15 cellular contexts compared by ENCODE assay signal in the genomic region with DNA sequence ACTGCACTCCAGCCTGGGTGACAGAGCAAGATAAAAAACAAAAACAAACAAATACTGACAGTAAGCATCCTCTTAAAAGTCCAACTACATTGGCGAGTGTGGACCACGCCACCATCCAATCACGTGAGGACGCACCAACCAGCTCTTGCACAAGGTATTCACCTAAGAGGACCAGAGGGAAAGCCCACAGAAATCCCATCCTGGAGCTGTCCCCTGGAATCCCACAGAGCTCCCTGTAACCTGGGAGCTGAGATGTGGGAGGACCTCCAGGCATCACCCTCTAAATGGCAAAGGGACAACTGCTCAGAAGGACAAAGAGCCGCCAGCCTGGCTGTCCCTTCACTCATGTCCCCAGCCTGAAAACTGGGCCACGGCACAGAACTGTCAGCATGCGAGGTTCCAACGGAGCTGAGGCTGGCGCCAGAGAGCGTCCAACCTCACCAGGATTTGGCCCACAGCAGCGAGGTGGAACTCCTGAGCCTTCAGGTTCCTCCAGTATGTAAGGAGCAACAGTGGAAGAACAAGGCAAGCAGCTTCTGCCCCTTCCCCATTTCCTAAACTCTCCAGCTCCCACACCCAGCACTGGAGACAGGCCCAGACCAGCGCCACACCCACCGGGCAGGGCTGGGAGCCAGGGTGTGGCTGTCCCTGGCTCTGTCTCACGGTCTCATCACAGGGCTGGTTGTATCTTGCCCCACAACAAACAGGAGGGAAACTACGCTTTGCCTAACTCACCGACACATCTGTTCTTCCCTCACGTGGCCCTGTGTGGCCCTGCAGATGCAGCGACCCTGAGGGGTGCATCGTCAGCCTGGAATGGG. TPM values are rescaled to one million over a fixed set of nuclear protein-coding genes. Genes with fewer than 3 reads are reported as not detected.
DNase-seq lines count a peak whose midpoint lies in the region; ATAC-seq, FAIRE-seq and TF ChIP-seq lines count a peak whose summit lies in the region.
"Had no signal": no experiment of that assay in that cellular context is flagged by ENCODE, and none has a peak within 500 bp of the region (broad histone marks: within the 10 kb centered on the region; RNA-seq: fewer than 3 reads in every experiment).

No MANE protein-coding gene starts in this region.

- no peak overlapping the region for H3K4me3 ChIP-seq in right lobe of liver
- no peak overlapping the region for H3K4me3 ChIP-seq in HepG2 (replicated peaks in 1 of 3; ENCODE audit: insufficient read depth in 1 of 3, low read depth in 2 of 3, low read length in 3 of 3)
- no peak overlapping the region for H3K4me3 ChIP-seq in lower lobe of right lung
- H3K4me3 ChIP-seq: dorsolateral prefrontal cortex had no signal

- H2AFZ ChIP-seq in HepG2 (ENCODE audit: low read length) = no peak overlapping the region

- no peak for FAIRE-seq in HepG2 (lab: Jason Lieb, UNC)

- in situ Hi-C loops in HepG2 (cut with HindIII; ENCODE audit: extremely low pct_ligation_motif_present, low pct_unique_long_range_greater_than_20kb) = no loop called here

- no TSS peak for BruUV-seq in HepG2 (replicated peaks; lab: Mats Ljungman, UMichigan)

- TF ChIP-seq POLR2A in right lobe of liver (IDR thresholded peaks at IDR 0.05) (no peak), HepG2 (IDR thresholded peaks at IDR 0.05; ENCODE audit: insufficient read depth in 1 of 2, low read depth in 2 of 2, low read length in 2 of 2) (no peak)

- ATAC-seq in right lobe of liver = peak in 3 of 4 donors; percentile 19 to 56 (median 38)
- ATAC-seq in HepG2 = no peak
- no peak for ATAC-seq in lower lobe of right lung

- TF ChIP-seq CTCF in right lobe of liver (IDR thresholded peaks at IDR 0.05) (no peak), HepG2 (CRISPR knock-in tag; IDR thresholded peaks at IDR 0.05) (no peak), lower lobe of right lung (IDR thresholded peaks at IDR 0.05) (no peak)

- H3K27me3 ChIP-seq in right lobe of liver = no peaks in the 10 kb centered on the region
- H3K27me3 ChIP-seq in HepG2 (ENCODE audit: control insufficient read depth in 1 of 2, insufficient read depth in 2 of 2, low read length in 2 of 2) = no peaks in the 10 kb centered on the region
- H3K27me3 ChIP-seq in lower lobe of right lung (ENCODE audit: low read depth) = no peaks in the 10 kb centered on the region
- H3K27me3 ChIP-seq: dorsolateral prefrontal cortex had no signal

- POLR2A ChIA-PET in HepG2 (lab: Yijun Ruan, JAX) = no interaction called here

- no peak for TF ChIP-seq RAD21 in HepG2 (CRISPR knock-in tag; IDR thresholded peaks at IDR 0.05)

- H3K79me2 ChIP-seq in HepG2 (ENCODE audit: insufficient read depth, low read length) = peaks cover 2% of the 10 kb centered on the region

- WGBS in right lobe of liver (ENCODE audit: insufficient coverage, low coverage, low lambda C conversion rate, missing lambda C conversion rate) = 98% methylated on average over 8 of the region's 19 CpGs
- 95% methylated on average over 10 of the region's 19 CpGs for WGBS in HepG2 (ENCODE audit: low lambda C conversion rate)

- no peaks in the 10 kb centered on the region for H4K20me1 ChIP-seq in HepG2 (ENCODE audit: insufficient read depth, low read length)

- TF ChIP-seq EP300 in HepG2 (IDR thresholded peaks at IDR 0.05; ENCODE audit: low read depth in 2 of 2, low read length in 2 of 2) (no peak), HepG2 (CRISPR knock-in tag; IDR thresholded peaks at IDR 0.05; ENCODE audit: borderline replicate concordance) (no peak)

- no peak overlapping the region for H3K4me2 ChIP-seq in HepG2 (ENCODE audit: low read depth, low read length)

- H3K4me1 ChIP-seq in right lobe of liver (peaks cover 0 to 19% (median 7%) of the 10 kb centered on the region in 4 donors), HepG2 (ENCODE audit: insufficient read depth, low read length) (no peaks in the 10 kb centered on the region), lower lobe of right lung (no peaks in the 10 kb centered on the region)
- H3K4me1 ChIP-seq: Caco-2 had no signal

- CTCF ChIA-PET in HepG2 (lab: Yijun Ruan, JAX; ENCODE audit: low intra/inter-chr PET ratio, low total read pairs) = no interaction called here

- no peaks in the 10 kb centered on the region for H3K9me3 ChIP-seq in right lobe of liver
- no peaks in the 10 kb centered on the region for H3K9me3 ChIP-seq in HepG2 (ENCODE audit: low read length)
- H3K9me3 ChIP-seq in lower lobe of right lung = no peaks in the 10 kb centered on the region
- H3K9me3 ChIP-seq: Caco-2 had no signal

- no peak overlapping the region for H3K27ac ChIP-seq in right lobe of liver
- H3K27ac ChIP-seq in HepG2 (ENCODE audit: extremely low read length, insufficient read depth, low read length) = no peak overlapping the region
- H3K27ac ChIP-seq in lower lobe of right lung = no peak overlapping the region

- DNase-seq in right lobe of liver = no peak
- no peak for DNase-seq in HepG2 (ENCODE audit: low spot score)
- DNase-seq in cerebellum (ENCODE audit: low spot score) = peak; percentile 68
- peak; percentile 24 for DNase-seq in lower lobe of right lung
- DNase-seq in stimulated activated CD4-positive, alpha-beta T cell treated with anti-CD3 and anti-CD28 coated beads, Interleukin-1b, Interleukin-23, amount 100 ng/mL, for 48 hours = no peak
- no peak for DNase-seq in stimulated activated naive CD4-positive, alpha-beta T cell (lab: John Stamatoyannopoulos, UW)
- DNase-seq in GF-D8 (lab: John Stamatoyannopoulos, UW) = no peak
- DNase-seq in activated CD4-positive, CD25-positive, alpha-beta regulatory T cell (lab: John Stamatoyannopoulos, UW) = no peak
- DNase-seq: activated T-cell treated with anti-CD3 and anti-CD28 coated beads, Interleukin-2, amount 50 U/mL, for 48 hours; anterior cingulate cortex; foreskin melanocyte; NCI-H1048; stimulated activated CD4-positive, alpha-beta T cell treated with anti-CD3 and anti-CD28 coated beads, Interleukin-4, amount 100 ng/mL, for 1 hour had no signal

- H3K9ac ChIP-seq in HepG2 (ENCODE audit: insufficient read depth, low read depth, low read length) = no peak overlapping the region

- peaks cover 0 to 8% (median under 1%) of the 10 kb centered on the region in 4 donors for H3K36me3 ChIP-seq in right lobe of liver
- H3K36me3 ChIP-seq in HepG2 (replicated peaks in 1 of 2; ENCODE audit: control insufficient read depth in 1 of 2, insufficient read depth in 2 of 2, low read length in 2 of 2) = peaks cover 4 to 48% of the 10 kb centered on the region in 2 experiments; a peak in 4 of 5 replicates
- peaks cover 60% of the 10 kb centered on the region for H3K36me3 ChIP-seq in lower lobe of right lung

- intact Hi-C loops in right lobe of liver (cut with DNase I) = no loop called here
- intact Hi-C loops in HepG2 (cut with micrococcal nuclease; ENCODE audit: unreplicated experiment) = no loop called here
- intact Hi-C loops in lower lobe of right lung (cut with DNase I) = no loop called here

TF ChIP-seq in HepG2, 621 proteins besides CTCF, POLR2A, EP300 and RAD21:
- TF ChIP-seq PAX8 (CRISPR knock-in tag; IDR thresholded peaks at IDR 0.05; ENCODE audit: borderline replicate concordance) (no peak), RBM22 (optimal IDR thresholded peaks at IDR 0.05; ENCODE audit: low read length) (no peak), NFRKB (IDR thresholded peaks at IDR 0.05) (no peak)

RNA-seq across cellular contexts. Expression of a gene that starts 15.2 kb away (rescaled TPM):
- total RNA-seq in right lobe of liver (1 to 10 TPM; 2.4 to 4.9 (median 3.7) TPM), HepG2 (2016; rRNA removed; fragmentation: Illumina TruSeq; extraction: Trizol) (14.1 and 15.1 TPM in 2 replicates), cerebellum (11.3 TPM), lower lobe of right lung (7.3 TPM)
- 0.91 and 1.3 TPM in 2 replicates for total RNA-seq in HepG2 (2016; cell fraction: cytosol; rRNA removed; fragmentation: Illumina TruSeq; extraction: Trizol; ENCODE audit: low read depth)
- 12.9 and 15.9 TPM in 2 replicates for total RNA-seq in HepG2 (2016; cell fraction: insoluble cytoplasmic fraction; rRNA removed; fragmentation: Illumina TruSeq; extraction: Trizol)
- total RNA-seq in HepG2 (2016; cell fraction: membrane; rRNA removed; fragmentation: Illumina TruSeq; extraction: Trizol) = 4.6 and 5.0 TPM in 2 replicates
- 6.5 and 8.3 TPM in 2 replicates for total RNA-seq in HepG2 (2016; cell fraction: nucleus; rRNA removed; fragmentation: Illumina TruSeq; extraction: Trizol)
- polyA plus RNA-seq in HepG2 (2011; rRNA removed) = 9.9 and 11.2 TPM in 2 replicates
- 10.8 and 11.0 TPM in 2 replicates for polyA plus RNA-seq in HepG2 (2011; cell fraction: cytosol; rRNA removed)
- 17.2 and 18.8 TPM in 2 replicates for polyA plus RNA-seq in HepG2 (2011; cell fraction: nucleus; rRNA removed)
- 5.3 and 5.7 TPM in 2 replicates for polyA plus RNA-seq in HepG2 (2012)
- polyA plus RNA-seq in HepG2 (2016; cell fraction: cytosol; fragmentation: Illumina TruSeq; extraction: Trizol; ENCODE audit: low read depth) = 0.66 and 1.2 TPM in 2 replicates
- polyA plus RNA-seq in HepG2 (2016; cell fraction: insoluble cytoplasmic fraction; fragmentation: Illumina TruSeq; extraction: Trizol; ENCODE audit: low read depth) = 16.3 and 16.9 TPM in 2 replicates
- 2.2 and 3.4 TPM in 2 replicates for polyA plus RNA-seq in HepG2 (2016; cell fraction: membrane; fragmentation: Illumina TruSeq; extraction: Trizol; ENCODE audit: low read depth)
- polyA plus RNA-seq in HepG2 (2016; cell fraction: nucleus; fragmentation: Illumina TruSeq; extraction: Trizol; ENCODE audit: insufficient read depth, low read depth) = 12.6 and 15.6 TPM in 2 replicates
- polyA minus RNA-seq in HepG2 (2011; rRNA and poly(A)+ RNA removed; ENCODE audit: low replicate concordance) = 61.7 and 67.2 TPM in 2 replicates
- 6.2 and 7.6 TPM in 2 replicates for polyA minus RNA-seq in HepG2 (2011; cell fraction: cytosol; rRNA and poly(A)+ RNA removed)
- 9.8 and 10.4 TPM in 2 replicates for polyA minus RNA-seq in HepG2 (2011; cell fraction: nucleus; rRNA and poly(A)+ RNA removed)

Comparison
In these comparisons a context has a peak if more than half of its experiments do, and no peak if none do; other contexts are left out.
1. ATAC-seq: peak in right lobe of liver (3 of 4); none in HepG2 (single experiment) and lower lobe of right lung (0 of 2).
2. DNase-seq: peak in cerebellum (single experiment) and lower lobe of right lung (single experiment); none in right lobe of liver (0 of 3), HepG2 (single experiment), stimulated activated CD4-positive, alpha-beta T cell treated with anti-CD3 and anti-CD28 coated beads, Interleukin-1b, Interleukin-23, amount 100 ng/mL, for 48 hours (single experiment), stimulated activated naive CD4-positive, alpha-beta T cell (0 of 6), GF-D8 (single experiment) and activated CD4-positive, CD25-positive, alpha-beta regulatory T cell (0 of 4).